Comparison of ENCODE assay signal across 20 cellular contexts in genomic region chr3:154926721-154927120, GRCh38.
DNase-seq lines count a peak whose midpoint lies in the region; ATAC-seq and TF ChIP-seq lines count a peak whose summit lies in the region.
"Had no signal": no experiment of that assay in that cellular context is flagged by ENCODE, and none has a peak within 500 bp of the region (broad histone marks: within the 10 kb centered on the region; RNA-seq: fewer than 3 reads in every experiment).

No MANE protein-coding gene starts in this region.

- H3K4me1 Mint-ChIP-seq in endodermal cell: no peaks in the 10 kb centered on the region
- H3K4me1 Mint-ChIP-seq: IgD-negative memory B cell had no signal

- no peaks in the 10 kb centered on the region for H4K20me1 ChIP-seq in OCI-LY1 (ENCODE audit: insufficient read depth, low read length)

- no peak for ATAC-seq in GM18867 (IDR thresholded peaks at IDR 0.05; ENCODE audit: unreplicated experiment)

- no peak overlapping the region for H3K4me2 ChIP-seq in OCI-LY1 (ENCODE audit: low read length)

- H3K4me3 ChIP-seq in OCI-LY1 (ENCODE audit: low read depth, low read length, poor library complexity, severe bottlenecking) (no peak overlapping the region), endodermal cell (ENCODE audit: low read length) (no peak overlapping the region)
- H3K4me3 ChIP-seq: MG63 had no signal

- H3K27ac Mint-ChIP-seq in endodermal cell: peak overlapping the region; percentile 23
- H3K27ac Mint-ChIP-seq: CD4-positive, alpha-beta T cell; IgD-negative memory B cell had no signal

- H3K36me3 ChIP-seq in OCI-LY1 (ENCODE audit: insufficient read depth, low read length) (no peaks in the 10 kb centered on the region), endodermal cell (ENCODE audit: control insufficient read depth, insufficient read depth, low read length) (no peaks in the 10 kb centered on the region)
- H3K36me3 ChIP-seq: MG63 had no signal

- H3K4me3 Mint-ChIP-seq in endodermal cell: no peak overlapping the region
- H3K4me3 Mint-ChIP-seq: CD4-positive, alpha-beta T cell; IgD-negative memory B cell had no signal

- H3K27me3 Mint-ChIP-seq in endodermal cell (ENCODE audit: insufficient read depth): no peaks in the 10 kb centered on the region
- H3K27me3 Mint-ChIP-seq: CD4-positive, alpha-beta T cell; IgD-negative memory B cell had no signal

- peaks cover 6% of the 10 kb centered on the region for H3K9me3 Mint-ChIP-seq in endodermal cell

- peak; percentile 49 for DNase-seq in AG09319 (ENCODE audit: extremely low read depth, low read depth)
- no peak for DNase-seq in endodermal cell
- peak; percentile 31 for DNase-seq in foreskin melanocyte
- no peak for DNase-seq in NCI-H146 treated with DMSO at 0.1 percent for 48 hours (lab: John Stamatoyannopoulos, UW; ENCODE audit: unreplicated experiment)
- DNase-seq in stimulated activated CD4-positive, alpha-beta T cell treated with anti-CD3 and anti-CD28 coated beads, Interleukin-4, amount 100 ng/mL, for 4 hours: no peak
- no peak for DNase-seq in inferior parietal cortex (ENCODE audit: extremely low spot score)
- DNase-seq: CD4-positive, alpha-beta T cell; EL; Karpas-422; MG63; NCI-H1048; NCI-H1436; NCI-H2029; NCI-H2171; NCI-H446 treated with DMSO at 0.1 percent for 48 hours; NK-92 treated with Interleukin-12 subunit alpha and Interleukin-12 subunit beta, amount 100 ng/mL, for 24 hours; Right ventricle myocardium superior had no signal

- no peaks in the 10 kb centered on the region for H3K79me2 ChIP-seq in OCI-LY1 (ENCODE audit: insufficient read depth, low read length)

- H3K9me3 ChIP-seq in OCI-LY1 (ENCODE audit: low read length): no peaks in the 10 kb centered on the region; the same call in 1 of the 2 replicates
- no peaks in the 10 kb centered on the region for H3K9me3 ChIP-seq in endodermal cell (ENCODE audit: control insufficient read depth, low read length)
- H3K9me3 ChIP-seq: MG63 had no signal

- H3K36me3 Mint-ChIP-seq in endodermal cell (ENCODE audit: low read depth): peaks cover 2% of the 10 kb centered on the region
- H3K36me3 Mint-ChIP-seq: IgD-negative memory B cell had no signal

- H3K27me3 ChIP-seq in OCI-LY1 (ENCODE audit: insufficient read depth, low read length): no peaks in the 10 kb centered on the region
- H3K27me3 ChIP-seq in endodermal cell (ENCODE audit: control insufficient read depth, insufficient read depth, low read length, poor library complexity, severe bottlenecking): no peaks in the 10 kb centered on the region
- H3K27me3 ChIP-seq: MG63 had no signal

- H3K27ac ChIP-seq in OCI-LY1 (ENCODE audit: low read depth, low read length, poor library complexity, severe bottlenecking) (no peak overlapping the region), endodermal cell (ENCODE audit: low read depth, low read length) (no peak overlapping the region)

- no peaks in the 10 kb centered on the region for H3K4me1 ChIP-seq in OCI-LY1 (ENCODE audit: insufficient read depth, low read length, severe bottlenecking)
- no peaks in the 10 kb centered on the region for H3K4me1 ChIP-seq in endodermal cell (ENCODE audit: control insufficient read depth, insufficient read depth, low read length)

- H3F3A ChIP-seq in OCI-LY1 (ENCODE audit: insufficient read depth, low read length): no peaks in the 10 kb centered on the region

- peak overlapping the region; percentile 62; the same call in 1 of the 2 replicates for H2AFZ ChIP-seq in OCI-LY1 (ENCODE audit: low read length)

- whole genome bisulfite sequencing in endodermal cell (ENCODE audit: insufficient coverage in 1 of 2, insufficient read length in 1 of 2), 2 experiments: 83% methylated on average over 1 of the region's 1 CpG; no CpG with 5 or more reads in 1 of the 2 experiments

- TF ChIP-seq CTCF in AG09319 (IDR thresholded peaks at IDR 0.05; ENCODE audit: low read depth, low read length) (no peak), OCI-LY1 (IDR thresholded peaks at IDR 0.05; ENCODE audit: low read length) (no peak), endodermal cell (conservative IDR thresholded peaks at IDR 0.05) (no peak)

- H3K9ac ChIP-seq in OCI-LY1 (ENCODE audit: low read length): no peak overlapping the region
- no peak overlapping the region for H3K9ac ChIP-seq in endodermal cell (ENCODE audit: extremely low read depth, low read length, poor library complexity, severe bottlenecking)

- no peaks in the 10 kb centered on the region for H3K9me2 ChIP-seq in OCI-LY1 (ENCODE audit: low read depth, low read length)

Comparison
In these comparisons a context has a peak if more than half of its experiments do, and no peak if none do; other contexts are left out.
1. DNase-seq: peak in AG09319 (single experiment) and foreskin melanocyte (single experiment); none in endodermal cell (single experiment), NCI-H146 treated with DMSO at 0.1 percent for 48 hours (single experiment), stimulated activated CD4-positive, alpha-beta T cell treated with anti-CD3 and anti-CD28 coated beads, Interleukin-4, amount 100 ng/mL, for 4 hours (0 of 2) and inferior parietal cortex (single experiment).